In the genomic region with DNA sequence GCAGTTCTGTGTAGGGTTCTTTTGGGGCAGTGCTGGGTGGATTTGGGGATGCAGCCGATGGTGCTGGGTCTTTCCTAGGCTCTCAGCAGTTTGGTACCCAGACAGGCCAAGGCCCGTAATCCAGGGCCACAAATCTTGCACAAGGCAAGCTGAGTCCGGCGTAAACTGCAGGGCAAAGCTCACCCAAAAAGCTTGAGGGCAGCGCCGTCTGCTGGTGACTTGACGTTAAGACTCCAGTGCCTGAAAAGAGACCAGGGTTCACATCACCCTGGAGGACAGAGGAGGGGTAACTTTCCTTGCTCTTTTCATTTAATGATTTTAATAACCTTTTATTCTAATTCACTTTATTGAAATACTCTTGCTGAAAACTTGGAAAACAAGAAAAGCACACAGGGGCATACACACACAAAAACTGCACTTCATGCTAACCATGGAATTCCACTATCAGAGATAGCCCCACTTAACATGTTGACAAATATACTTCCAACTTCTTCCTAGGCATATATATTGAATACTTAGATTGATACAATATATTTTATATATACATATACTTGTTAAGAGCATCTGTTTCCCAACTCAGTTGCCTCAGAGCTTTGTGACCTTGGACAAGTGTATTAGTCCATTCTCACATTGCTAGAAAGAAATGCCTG, we compare ENCODE assay signal across 8 cellular contexts. TPM values are rescaled to one million over a fixed set of nuclear protein-coding genes. Genes with fewer than 3 reads are reported as not detected.
DNase-seq lines count a peak whose midpoint lies in the region; ATAC-seq, FAIRE-seq and TF ChIP-seq lines count a peak whose summit lies in the region.

No MANE protein-coding gene starts in this region.

- no peaks in the 10 kb centered on the region for H3K4me1 Mint-ChIP-seq in activated naive CD4-positive, alpha-beta T cell treated with anti-CD3 and anti-CD28 coated beads for 36 hours (ENCODE audit: low read depth)

- CTCF ChIA-PET in SK-N-SH (lab: Yijun Ruan, JAX) = interaction anchor here (0.6 to 4.9 kb wide), 56 partner anchors 8 to 686 kb away, joined by 3 to 59 read pairs (median 4); a partner anchor contains a TSS
- CTCF ChIA-PET in activated naive CD4-positive, alpha-beta T cell treated with anti-CD3 and anti-CD28 coated beads for 36 hours (lab: Charles Lee) = interaction anchor here (0.6 to 4.0 kb wide), 13 partner anchors 12 to 685 kb away, joined by 3 to 14 read pairs (median 3); no protein-coding TSS in a partner anchor

- FAIRE-seq in pancreas (lab: Jason Lieb, UNC) = peak; percentile 32

- no peak overlapping the region for H3K9ac ChIP-seq in SK-N-SH

- peak; percentile 79 for DNase-seq in 8988T
- peak; percentile 83 for DNase-seq in NB4 (ENCODE audit: low read depth)
- peak; percentile 85 for DNase-seq in SK-N-SH
- DNase-seq in activated naive CD4-positive, alpha-beta T cell treated with anti-CD3 and anti-CD28 coated beads for 36 hours = peak; percentile 86
- peak; percentile 12 for DNase-seq in glomerular endothelial cell (ENCODE audit: extremely low read depth, low read depth, low spot score)
- DNase-seq in pancreas = peak; percentile 43 to 90 (median 76)
- DNase-seq in transverse colon = peak; percentile 84

- no peak overlapping the region for H3K4me3 ChIP-seq in NB4 (ENCODE audit: low read depth, low read length)
- no peak overlapping the region; a peak in 1 of 4 replicates for H3K4me3 ChIP-seq in SK-N-SH (ENCODE audit: low read depth in 2 of 2, low read length in 1 of 2)
- H3K4me3 ChIP-seq in pancreas = no peak overlapping the region
- H3K4me3 ChIP-seq in transverse colon = no peak overlapping the region

- H3F3A ChIP-seq in SK-N-SH (replicated peaks; ENCODE audit: insufficient read depth) = no peaks in the 10 kb centered on the region

- H3K36me3 ChIP-seq in SK-N-SH (replicated peaks in 1 of 2; ENCODE audit: control insufficient read depth in 1 of 2, insufficient read depth in 2 of 2, low read length in 1 of 2) = no peaks in the 10 kb centered on the region
- no peaks in the 10 kb centered on the region for H3K36me3 ChIP-seq in pancreas
- H3K36me3 ChIP-seq in transverse colon = no peaks in the 10 kb centered on the region

- H3K9me2 ChIP-seq in SK-N-SH = no peaks in the 10 kb centered on the region

- H3K27ac Mint-ChIP-seq in activated naive CD4-positive, alpha-beta T cell treated with anti-CD3 and anti-CD28 coated beads for 36 hours = no peak overlapping the region

- H3K9me3 ChIP-seq in SK-N-SH (no peaks in the 10 kb centered on the region), pancreas (no peaks in the 10 kb centered on the region), transverse colon (no peaks in the 10 kb centered on the region)

- no peaks in the 10 kb centered on the region for H3K9me3 Mint-ChIP-seq in activated naive CD4-positive, alpha-beta T cell treated with anti-CD3 and anti-CD28 coated beads for 36 hours

- no peak overlapping the region for H3K27ac ChIP-seq in SK-N-SH (ENCODE audit: low read depth in 2 of 2, low read length in 1 of 2)
- H3K27ac ChIP-seq in pancreas = no peak overlapping the region
- H3K27ac ChIP-seq in transverse colon = no peak overlapping the region

- 2% methylated on average over 7 of the region's 7 CpGs for WGBS in SK-N-SH (ENCODE audit: low lambda C conversion rate)
- whole genome bisulfite sequencing in pancreas, 2 donors = 3 to 5% methylated on average over 7 of the region's 7 CpGs
- 4 to 13% methylated on average over 4 to 7 of the region's 7 CpGs for WGBS in transverse colon (ENCODE audit: low coverage in 1 of 2), 2 donors

- peaks cover 4% of the 10 kb centered on the region for H3K27me3 Mint-ChIP-seq in activated naive CD4-positive, alpha-beta T cell treated with anti-CD3 and anti-CD28 coated beads for 36 hours (ENCODE audit: low read depth)

- H3K4me2 ChIP-seq in SK-N-SH = no peak overlapping the region

- TF ChIP-seq CTCF in NB4 (IDR thresholded peaks at IDR 0.05; ENCODE audit: low read depth, low read length) (peak; percentile 99), SK-N-SH (IDR thresholded peaks at IDR 0.05) (peak; percentile 95), pancreas (IDR thresholded peaks at IDR 0.05) (peak; percentile 79 to 93 (median 90)), transverse colon (IDR thresholded peaks at IDR 0.05) (peak; percentile 90 to 99 (median 95))

- H4K20me1 ChIP-seq in SK-N-SH (ENCODE audit: insufficient read depth) = no peaks in the 10 kb centered on the region

- in situ Hi-C loops in transverse colon (cut with MboI; ENCODE audit: low pct_ligation_motif_present in 1 of 4, low pct_unique_long_range_greater_than_20kb in 1 of 4, low sequenced_read_pairs in 3 of 4) = loop anchor here (5.0 to 25.0 kb wide), 3 partner anchors 573 to 583 kb away; no protein-coding TSS in a partner anchor

- peaks cover 0 to 2% of the 10 kb centered on the region in 2 experiments; a peak in 1 of 4 replicates for H3K4me1 ChIP-seq in SK-N-SH (ENCODE audit: control insufficient read depth in 1 of 2, insufficient read depth in 2 of 2, low read depth in 1 of 2, low read length in 1 of 2)
- H3K4me1 ChIP-seq in pancreas = no peaks in the 10 kb centered on the region
- H3K4me1 ChIP-seq in transverse colon = peaks cover 0 to 3% (median 1%) of the 10 kb centered on the region in 4 donors

- TF ChIP-seq EP300 in SK-N-SH (IDR thresholded peaks at IDR 0.05; ENCODE audit: borderline replicate concordance in 1 of 2, low read depth in 1 of 2, low read length in 1 of 2) (no peak), transverse colon (IDR thresholded peaks at IDR 0.05; ENCODE audit: low read depth) (no peak)

- TF ChIP-seq POLR2A in NB4 (IDR thresholded peaks at IDR 0.05; ENCODE audit: extremely low read depth, insufficient read length) (no peak), transverse colon (IDR thresholded peaks at IDR 0.05) (no peak)

- H3K36me3 Mint-ChIP-seq in activated naive CD4-positive, alpha-beta T cell treated with anti-CD3 and anti-CD28 coated beads for 36 hours (ENCODE audit: low read depth) = no peaks in the 10 kb centered on the region

- peak; percentile 69 for ATAC-seq in GM18498 (IDR thresholded peaks at IDR 0.05; ENCODE audit: unreplicated experiment)
- peak; percentile 88 to 98 (median 96) for ATAC-seq in pancreas

- no peaks in the 10 kb centered on the region for H3K79me2 ChIP-seq in SK-N-SH (ENCODE audit: insufficient read depth)

- H3K4me3 Mint-ChIP-seq in activated naive CD4-positive, alpha-beta T cell treated with anti-CD3 and anti-CD28 coated beads for 36 hours = no peak overlapping the region

- POLR2A ChIA-PET in SK-N-SH (lab: Yijun Ruan, JAX) = no interaction called here

- TF ChIP-seq RAD21 in SK-N-SH (IDR thresholded peaks at IDR 0.05; ENCODE audit: low read length) = peak; percentile 99

- intact Hi-C loops in activated naive CD4-positive, alpha-beta T cell treated with anti-CD3 and anti-CD28 coated beads for 36 hours (cut with micrococcal nuclease) = loop anchor here (1.0 to 10.0 kb wide), 4 partner anchors 90 to 793 kb away; no protein-coding TSS in a partner anchor
- intact Hi-C loops in pancreas (cut with DNase I) = loop anchor here in 2 of 3 donors (5.0 to 10.0 kb wide), 4 partner anchors 208 to 650 kb away; no protein-coding TSS in a partner anchor
- intact Hi-C loops in transverse colon (cut with DNase I; ENCODE audit: low total_unique reads) = no loop called here

- H3K27me3 ChIP-seq in SK-N-SH (ENCODE audit: insufficient read depth) (peaks cover 4% of the 10 kb centered on the region; the same call in 1 of the 2 replicates), pancreas (no peaks in the 10 kb centered on the region), transverse colon (no peaks in the 10 kb centered on the region)

- H2AFZ ChIP-seq in SK-N-SH (ENCODE audit: low read depth) = no peak overlapping the region

TF ChIP-seq in SK-N-SH, 30 proteins besides CTCF, POLR2A, EP300 and RAD21 (continues in another document):
- TF ChIP-seq, protein P1, sequence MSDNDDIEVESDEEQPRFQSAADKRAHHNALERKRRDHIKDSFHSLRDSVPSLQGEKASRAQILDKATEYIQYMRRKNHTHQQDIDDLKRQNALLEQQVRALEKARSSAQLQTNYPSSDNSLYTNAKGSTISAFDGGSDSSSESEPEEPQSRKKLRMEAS (IDR thresholded peaks at IDR 0.05; ENCODE audit: low read depth) = no peak
- TF ChIP-seq RFX5 (IDR thresholded peaks at IDR 0.05; ENCODE audit: low read length) (no peak), MEF2A (IDR thresholded peaks at IDR 0.05; ENCODE audit: borderline replicate concordance, low read depth) (no peak), MXI1 (IDR thresholded peaks at IDR 0.05; ENCODE audit: low read depth, low read length) (no peak), RCOR1 (IDR thresholded peaks at IDR 0.05; ENCODE audit: low read length) (no peak), SMC3 (IDR thresholded peaks at IDR 0.05; ENCODE audit: low read depth, low read length) (peak; percentile 95), JUND (IDR thresholded peaks at IDR 0.05) (no peak), NRF1 (IDR thresholded peaks at IDR 0.05; ENCODE audit: low read depth, low read length) (0 out of 2 replicates have a peak, but pooled peaks have one; percentile 6), POLR2AphosphoS5 (IDR thresholded peaks at IDR 0.05; ENCODE audit: low read depth, low read length) (no peak)
- TF ChIP-seq, protein P2, sequence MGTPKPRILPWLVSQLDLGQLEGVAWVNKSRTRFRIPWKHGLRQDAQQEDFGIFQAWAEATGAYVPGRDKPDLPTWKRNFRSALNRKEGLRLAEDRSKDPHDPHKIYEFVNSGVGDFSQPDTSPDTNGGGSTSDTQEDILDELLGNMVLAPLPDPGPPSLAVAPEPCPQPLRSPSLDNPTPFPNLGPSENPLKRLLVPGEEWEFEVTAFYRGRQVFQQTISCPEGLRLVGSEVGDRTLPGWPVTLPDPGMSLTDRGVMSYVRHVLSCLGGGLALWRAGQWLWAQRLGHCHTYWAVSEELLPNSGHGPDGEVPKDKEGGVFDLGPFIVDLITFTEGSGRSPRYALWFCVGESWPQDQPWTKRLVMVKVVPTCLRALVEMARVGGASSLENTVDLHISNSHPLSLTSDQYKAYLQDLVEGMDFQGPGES (IDR thresholded peaks at IDR 0.05; ENCODE audit: low read depth, low read length) = no peak

RNA-seq across cellular contexts. Expression of a gene that starts 38.9 kb away (rescaled TPM):
- polyA plus RNA-seq in SK-N-SH (2012; rRNA removed) (not detected in 2 replicates), pancreas (1 to 10 TPM in 1 of 2 donors, under 1 TPM in 1; 0.23 to 1.5 TPM)
- polyA plus RNA-seq in SK-N-SH (2012; cell fraction: cytosol; rRNA removed) = not detected in 2 replicates
- not detected in 2 replicates for polyA plus RNA-seq in SK-N-SH (2012; cell fraction: nucleus; rRNA removed)
- total RNA-seq in activated naive CD4-positive, alpha-beta T cell treated with anti-CD3 and anti-CD28 coated beads for 36 hours = not detected
- total RNA-seq in glomerular endothelial cell (not detected in 2 replicates), pancreas (under 1 TPM; 0.09 to 0.59 (median 0.25) TPM), transverse colon (1 to 10 TPM in 2 of 4 donors, under 1 TPM in 1, not detected in 1; 0.40 to 1.8 (median 1.6) TPM)

RNA-seq across cellular contexts. Expression of a gene that starts 59.5 kb away (rescaled TPM):
- polyA plus RNA-seq in SK-N-SH (2012; rRNA removed) (15.0 and 18.3 TPM in 2 replicates), pancreas (1 to 10 TPM; 4.0 to 4.9 TPM)
- polyA plus RNA-seq in SK-N-SH (2012; cell fraction: cytosol; rRNA removed) = 7.8 and 12.0 TPM in 2 replicates
- polyA plus RNA-seq in SK-N-SH (2012; cell fraction: nucleus; rRNA removed) = 31.3 and 31.4 TPM in 2 replicates
- total RNA-seq in activated naive CD4-positive, alpha-beta T cell treated with anti-CD3 and anti-CD28 coated beads for 36 hours = 10 to 100 TPM; 33.1 to 34.8 TPM
- total RNA-seq in glomerular endothelial cell (21.9 and 30.6 TPM in 2 replicates), pancreas (10 to 100 TPM in 1 of 6 donors, 1 to 10 TPM in 5; 6.1 to 13.4 (median 7.7) TPM), transverse colon (10 to 100 TPM; 22.8 to 35.8 (median 25.4) TPM)

Comparison
In these comparisons a context has a peak if more than half of its experiments do, and no peak if none do; other contexts are left out.
1. DNase-seq: peak in every context shown above with its lines; median percentile 86 in activated naive CD4-positive, alpha-beta T cell treated with anti-CD3 and anti-CD28 coated beads for 36 hours; 85 in SK-N-SH; 84 in transverse colon; 83 in NB4; 79 in 8988T; 76 in pancreas; 12 in glomerular endothelial cell.